Comparison of ENCODE assay signal across 9 cellular contexts in the genomic region with DNA sequence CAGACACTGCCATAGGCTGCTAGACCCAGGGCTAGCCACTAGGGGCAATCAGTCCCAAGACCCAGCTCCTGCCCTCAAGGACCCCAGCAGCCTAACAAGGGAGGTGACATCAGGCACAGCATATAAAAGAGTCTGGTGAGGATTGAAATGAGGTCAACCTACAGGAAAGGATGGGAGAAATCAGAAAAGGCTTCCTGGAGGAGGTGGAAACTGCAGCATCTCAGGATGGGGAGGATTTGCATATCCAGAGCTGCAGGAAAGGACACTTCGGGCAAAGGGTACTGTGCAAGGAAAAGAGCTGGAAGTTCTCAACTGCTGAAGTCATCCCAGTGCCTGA.
DNase-seq lines count a peak whose midpoint lies in the region; ATAC-seq and TF ChIP-seq lines count a peak whose summit lies in the region.
"Had no signal": no experiment of that assay in that cellular context is flagged by ENCODE, and none has a peak within 500 bp of the region (broad histone marks: within the 10 kb centered on the region; RNA-seq: fewer than 3 reads in every experiment).

No MANE protein-coding gene starts in this region.

- peaks cover 11% of the 10 kb centered on the region for H3K27me3 Mint-ChIP-seq in nephron progenitor cell (ENCODE audit: low read depth, poor library complexity)

- ATAC-seq in HG02852 (IDR thresholded peaks at IDR 0.05; ENCODE audit: unreplicated experiment) (peak; percentile 25), RWPE2 (ENCODE audit: low read depth) (0 out of 3 replicates have a peak, but pooled peaks have one; percentile 11)

- no peaks in the 10 kb centered on the region for H3K9me3 Mint-ChIP-seq in nephron progenitor cell

- peaks cover 29% of the 10 kb centered on the region for H3K36me3 ChIP-seq in RWPE2 (ENCODE audit: low read depth)

- H3K27ac ChIP-seq in RWPE2 (ENCODE audit: poor library complexity, severe bottlenecking): no peak overlapping the region

- DNase-seq in NCI-H1105 treated with DMSO at 0.1 percent for 48 hours (lab: John Stamatoyannopoulos, UW) (peak; percentile 26), NCI-H1105 (lab: John Stamatoyannopoulos, UW) (no peak), RWPE2 (ENCODE audit: low spot score) (no peak), cardiac fibroblast (ENCODE audit: low read depth in 2 of 2) (peak; percentile 53 to 56), nephron progenitor cell (peak; percentile 58), NCI-H524 treated with DMSO at 0.1 percent for 48 hours (lab: John Stamatoyannopoulos, UW) (no peak), COLO829 (ENCODE audit: low spot score) (no peak)

- no peak overlapping the region for H3K4me3 ChIP-seq in RWPE2 (ENCODE audit: severe bottlenecking)
- H3K4me3 ChIP-seq in cardiac fibroblast (replicated peaks in 1 of 2; ENCODE audit: low read depth in 2 of 2, low read length in 2 of 2): no peak overlapping the region
- H3K4me3 ChIP-seq: BLaER1 had no signal

- peaks cover 5% of the 10 kb centered on the region for H3K36me3 Mint-ChIP-seq in nephron progenitor cell (ENCODE audit: low read depth)

- no peaks in the 10 kb centered on the region for H3K27me3 ChIP-seq in RWPE2 (ENCODE audit: insufficient read depth, poor library complexity, severe bottlenecking)
- H3K27me3 ChIP-seq: BLaER1 had no signal

- peaks cover 45% of the 10 kb centered on the region for H3K4me1 Mint-ChIP-seq in nephron progenitor cell

- H3K4me3 Mint-ChIP-seq in nephron progenitor cell: no peak overlapping the region

- no peaks in the 10 kb centered on the region for H3K9me3 ChIP-seq in RWPE2 (ENCODE audit: severe bottlenecking)
- H3K9me3 ChIP-seq: BLaER1 had no signal

- TF ChIP-seq CTCF in RWPE2 (IDR thresholded peaks at IDR 0.05; ENCODE audit: poor library complexity, severe bottlenecking) (peak; percentile 66), cardiac fibroblast (IDR thresholded peaks at IDR 0.05; ENCODE audit: low read depth, low read length) (peak; percentile 78), nephron progenitor cell (IDR thresholded peaks at IDR 0.05) (peak; percentile 54)

- no peak overlapping the region for H3K27ac Mint-ChIP-seq in nephron progenitor cell

- no peaks in the 10 kb centered on the region for H3K4me1 ChIP-seq in RWPE2 (ENCODE audit: insufficient read depth, poor library complexity, severe bottlenecking)

Comparison
In these comparisons a context has a peak if more than half of its experiments do, and no peak if none do; other contexts are left out.
1. DNase-seq: peak in NCI-H1105 treated with DMSO at 0.1 percent for 48 hours (single experiment), cardiac fibroblast (2 of 2) and nephron progenitor cell (single experiment); none in NCI-H1105 (single experiment), RWPE2 (single experiment), NCI-H524 treated with DMSO at 0.1 percent for 48 hours (single experiment) and COLO829 (single experiment).
2. Peak in every context shown above with its lines, with median percentiles within 50 percentile points of each other: CTCF ChIP-seq.